Comparison of ENCODE assay signal across 8 cellular contexts in the genomic region with DNA sequence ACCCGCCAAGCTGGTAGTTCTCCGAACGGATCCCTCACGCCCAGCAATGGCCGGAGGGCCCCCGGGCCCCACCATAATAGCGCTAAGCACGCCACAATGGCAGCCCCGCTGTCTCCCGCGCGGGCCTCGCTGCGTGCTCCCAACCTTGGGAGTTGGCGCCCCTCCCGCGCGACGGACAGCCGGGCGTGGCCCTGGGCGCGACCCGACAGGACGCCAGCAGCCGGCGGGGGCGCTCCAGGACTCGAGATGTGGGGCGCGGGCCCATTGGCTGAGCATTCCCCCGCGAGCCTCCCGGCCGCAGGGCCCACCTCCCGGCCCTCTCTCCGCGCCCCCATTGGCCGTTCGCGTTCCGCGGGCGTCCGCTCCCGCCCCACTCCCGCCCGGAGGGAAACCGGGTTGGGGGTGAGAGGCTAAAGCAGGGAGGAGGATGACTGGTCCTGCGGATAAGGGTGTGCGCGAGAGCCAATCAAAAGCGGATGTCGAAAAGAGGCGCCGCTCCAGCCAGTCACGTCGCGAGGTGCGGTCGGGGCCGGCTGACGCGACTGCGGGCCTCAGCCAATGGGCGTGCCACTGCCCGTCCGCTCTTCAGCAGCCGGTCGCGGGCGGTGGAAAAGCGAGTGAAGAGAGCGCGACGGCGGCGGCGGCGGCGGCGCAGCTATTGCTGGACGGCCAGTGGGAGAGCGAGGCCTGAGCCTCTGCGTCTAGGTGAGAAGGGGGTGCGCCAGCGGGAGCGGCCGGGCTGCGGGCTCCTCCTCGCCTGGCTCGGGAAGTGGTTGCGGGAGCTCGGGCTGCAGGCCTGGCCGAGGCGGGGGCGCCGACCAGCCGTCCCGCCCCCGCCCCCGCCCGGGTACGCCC. TPM values are rescaled to one million over a fixed set of nuclear protein-coding genes. Genes with fewer than 3 reads are reported as not detected.
A peak's percentile ranks its signal among the peaks of the same experiment; 100 is the strongest.
DNase-seq lines count a peak whose midpoint lies in the region; ATAC-seq, FAIRE-seq and TF ChIP-seq lines count a peak whose summit lies in the region.

A gene with protein sequence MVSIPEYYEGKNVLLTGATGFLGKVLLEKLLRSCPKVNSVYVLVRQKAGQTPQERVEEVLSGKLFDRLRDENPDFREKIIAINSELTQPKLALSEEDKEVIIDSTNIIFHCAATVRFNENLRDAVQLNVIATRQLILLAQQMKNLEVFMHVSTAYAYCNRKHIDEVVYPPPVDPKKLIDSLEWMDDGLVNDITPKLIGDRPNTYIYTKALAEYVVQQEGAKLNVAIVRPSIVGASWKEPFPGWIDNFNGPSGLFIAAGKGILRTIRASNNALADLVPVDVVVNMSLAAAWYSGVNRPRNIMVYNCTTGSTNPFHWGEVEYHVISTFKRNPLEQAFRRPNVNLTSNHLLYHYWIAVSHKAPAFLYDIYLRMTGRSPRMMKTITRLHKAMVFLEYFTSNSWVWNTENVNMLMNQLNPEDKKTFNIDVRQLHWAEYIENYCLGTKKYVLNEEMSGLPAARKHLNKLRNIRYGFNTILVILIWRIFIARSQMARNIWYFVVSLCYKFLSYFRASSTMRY (plus strand): TSS at position 567 of the 855 bp plus-strand sequence. CDS start 26,098 bp downstream, outside the sequence.

- H3K4me2 ChIP-seq in IMR-90 (ENCODE audit: low read depth, low read length) (peak within 1 kb of the TSS; percentile 93), OCI-LY7 (ENCODE audit: low read length) (peak within 1 kb of the TSS; percentile 85), endothelial cell of umbilical vein (ENCODE audit: insufficient read depth, low read length) (peak within 1 kb of the TSS; percentile 90)

- peak within 1 kb of the TSS; percentile 77 to 89 for H4K8ac ChIP-seq in IMR-90 (ENCODE audit: low read depth in 2 of 2, low read length in 2 of 2)

- H2BK120ac ChIP-seq in IMR-90 (ENCODE audit: low read depth, low read length), result peak within 1 kb of the TSS; percentile 32

- TF ChIP-seq CTCF in IMR-90 (conservative IDR thresholded peaks at IDR 0.05; ENCODE audit: low read depth, low read length) (peak; percentile 62), OCI-LY7 (conservative IDR thresholded peaks at IDR 0.05; ENCODE audit: low read length) (peak; percentile 74), endothelial cell of umbilical vein (IDR thresholded peaks at IDR 0.05; ENCODE audit: extremely low read depth in 1 of 2, insufficient read depth in 1 of 2, low read depth in 1 of 2, low read length in 2 of 2) (peak; percentile 59 to 71)

- H4K91ac ChIP-seq in IMR-90 (ENCODE audit: insufficient read depth, low read depth, low read length), result peak within 1 kb of the TSS; percentile 62; the same call in 1 of the 2 replicates

- H3K4me1 ChIP-seq in IMR-90 (ENCODE audit: control insufficient read depth, insufficient read depth, low read length) (no peaks in the 10 kb centered on the region), OCI-LY7 (ENCODE audit: insufficient read depth, low read length, poor library complexity, severe bottlenecking) (peaks cover 44% of the 10 kb centered on the region), endothelial cell of umbilical vein (ENCODE audit: control insufficient read depth, extremely low read depth, insufficient read depth, low read length) (peaks cover 20% of the 10 kb centered on the region), mononuclear cell (ENCODE audit: insufficient read depth, low read length) (peaks cover 48% of the 10 kb centered on the region)

- no peak within 1 kb of the TSS for H3K18ac ChIP-seq in IMR-90 (ENCODE audit: low read depth, low read length)

- DNase-seq in DMS114 treated with DMSO at 0.1 percent for 48 hours (lab: John Stamatoyannopoulos, UW; ENCODE audit: unreplicated experiment), result peak; percentile 92
- peak; percentile 99 for DNase-seq in IMR-90
- DNase-seq in OCI-LY7 (ENCODE audit: low spot score), result peak; percentile 98
- peak; percentile 97 for DNase-seq in activated T-cell treated with anti-CD3 and anti-CD28 coated beads for 24 hours (ENCODE audit: low read depth)
- peak; percentile 100 for DNase-seq in endothelial cell of umbilical vein (ENCODE audit: low read depth, low spot score)
- peak; percentile 81 to 94 for DNase-seq in stimulated activated CD8-positive, alpha-beta memory T cell treated with anti-CD3 and anti-CD28 coated beads, Interleukin-4, amount 100 ng/mL, for 1 hour (ENCODE audit: low read depth in 2 of 2, low spot score in 1 of 2)

- BruUV-seq in IMR-90 (replicated peaks; lab: Mats Ljungman, UMichigan), result no TSS peak
- BruUV-seq in OCI-LY7 (replicated peaks; lab: Mats Ljungman, UMichigan), result no TSS peak
- BruUV-seq in endothelial cell of umbilical vein (replicated peaks; lab: Mats Ljungman, UMichigan), result no TSS peak

- no peak within 1 kb of the TSS for H2BK20ac ChIP-seq in IMR-90 (ENCODE audit: low read depth, low read length)

- H3K27me3 ChIP-seq in IMR-90 (ENCODE audit: control insufficient read depth, insufficient read depth, low read length), result no peaks in the 10 kb centered on the region
- H3K27me3 ChIP-seq in endothelial cell of umbilical vein (ENCODE audit: control insufficient read depth in 2 of 2, insufficient read depth in 2 of 2, low read length in 2 of 2), result no peaks in the 10 kb centered on the region
- H3K27me3 ChIP-seq in mononuclear cell (ENCODE audit: insufficient read depth, low read length), result no peaks in the 10 kb centered on the region

- H3K4me3 ChIP-seq in IMR-90 (ENCODE audit: insufficient read depth, low read depth, low read length) (peak within 1 kb of the TSS; percentile 60), OCI-LY7 (ENCODE audit: low read depth, low read length, poor library complexity, severe bottlenecking) (peak within 1 kb of the TSS; percentile 93), endothelial cell of umbilical vein (replicated peaks in 1 of 3; ENCODE audit: insufficient read depth in 1 of 3, low read depth in 1 of 3, low read length in 3 of 3) (peak within 1 kb of the TSS; percentile 84 to 95 (median 90)), mononuclear cell (ENCODE audit: low read length) (peak within 1 kb of the TSS; percentile 65)

- no peak for TF ChIP-seq RAD21 in IMR-90 (IDR thresholded peaks at IDR 0.05; ENCODE audit: low read length)

- peak within 1 kb of the TSS; percentile 98 for H2AFZ ChIP-seq in IMR-90 (replicated peaks; ENCODE audit: low read length, poor library complexity)
- peak within 1 kb of the TSS; percentile 99 for H2AFZ ChIP-seq in OCI-LY7 (ENCODE audit: low read length)
- peak within 1 kb of the TSS; percentile 94 for H2AFZ ChIP-seq in endothelial cell of umbilical vein (ENCODE audit: low read depth, low read length)

- peak within 1 kb of the TSS; percentile 25 for H3K56ac ChIP-seq in IMR-90 (ENCODE audit: extremely low read depth, insufficient read depth, low read length)

- no peaks in the 10 kb centered on the region for H3K9me2 ChIP-seq in OCI-LY7 (ENCODE audit: insufficient read depth, low read length)

- TF ChIP-seq POLR2A in IMR-90 (IDR thresholded peaks at IDR 0.05; ENCODE audit: low read depth, low read length), result 0 out of 2 replicates have a peak, but pooled peaks have one; percentile 51
- peak; percentile 75 for TF ChIP-seq POLR2A in endothelial cell of umbilical vein (IDR thresholded peaks at IDR 0.05; ENCODE audit: low read depth, low read length)

- POLR2A ChIA-PET in IMR-90 (lab: Charles Lee; ENCODE audit: unreplicated experiment), result interaction anchor here (0.6 kb wide), 1 partner anchor 28 kb away, joined by 3 read pairs; no protein-coding TSS in a partner anchor
- POLR2A ChIA-PET in OCI-LY7 (lab: Charles Lee), result interaction anchor here (1.0 to 2.3 kb wide), 9 partner anchors 8 to 257 kb away, joined by 3 to 10 read pairs (median 5); no protein-coding TSS in a partner anchor
- POLR2A ChIA-PET in endothelial cell of umbilical vein (lab: Charles Lee), result no interaction called here

- H2BK5ac ChIP-seq in IMR-90 (ENCODE audit: low read depth, low read length, poor library complexity, severe bottlenecking), result peak within 1 kb of the TSS; percentile 4

- H3K14ac ChIP-seq in IMR-90 (replicated peaks; ENCODE audit: low read depth, low read length), result peak within 1 kb of the TSS; percentile 61

- 0 out of 2 replicates have a peak, but pooled peaks cover 2% of the 10 kb centered on the region for H3K9me1 ChIP-seq in IMR-90 (ENCODE audit: insufficient read depth, low read length)
- H3K9me1 ChIP-seq in endothelial cell of umbilical vein (replicated peaks; ENCODE audit: control insufficient read depth, extremely low read depth, insufficient read depth, low read length), result no peaks in the 10 kb centered on the region

- H3K27ac ChIP-seq in IMR-90 (ENCODE audit: insufficient read depth, low read length) (peak within 1 kb of the TSS; percentile 26), OCI-LY7 (ENCODE audit: low read depth, low read length, poor library complexity, severe bottlenecking) (peak within 1 kb of the TSS; percentile 52), endothelial cell of umbilical vein (ENCODE audit: insufficient read depth, low read depth, low read length) (peak within 1 kb of the TSS; percentile 81)

- H3K79me2 ChIP-seq in OCI-LY7 (ENCODE audit: insufficient read depth, low read depth, low read length) (peaks cover 44% of the 10 kb centered on the region), endothelial cell of umbilical vein (ENCODE audit: control insufficient read depth, insufficient read depth, low read length) (peaks cover 47% of the 10 kb centered on the region)

- in situ Hi-C loops in IMR-90 (cut with MboI; ENCODE audit: low sequenced_read_pairs), result no loop called here

- H3K36me3 ChIP-seq in IMR-90 (ENCODE audit: control insufficient read depth, insufficient read depth, low read length) (no peaks in the 10 kb centered on the region), OCI-LY7 (ENCODE audit: insufficient read depth, low read length) (peaks cover 30% of the 10 kb centered on the region), endothelial cell of umbilical vein (ENCODE audit: control insufficient read depth in 2 of 2, extremely low read depth in 1 of 2, insufficient read depth in 2 of 2, low read length in 2 of 2) (no peaks in the 10 kb centered on the region)

- H3K9me3 ChIP-seq in IMR-90 (ENCODE audit: control insufficient read depth, insufficient read depth, low read length) (no peaks in the 10 kb centered on the region), OCI-LY7 (ENCODE audit: low read length) (no peaks in the 10 kb centered on the region; the same call in 1 of the 2 replicates), endothelial cell of umbilical vein (replicated peaks; ENCODE audit: control insufficient read depth, insufficient read depth, low read length) (no peaks in the 10 kb centered on the region), mononuclear cell (ENCODE audit: low read depth, low read length) (no peaks in the 10 kb centered on the region)

- 0% methylated on average over 26 of the region's 104 CpGs; no CpG with 5 or more reads in 1 of the 2 experiments for WGBS in IMR-90 (ENCODE audit: extremely low coverage in 2 of 2, insufficient read length in 1 of 2), 2 experiments

- H2AK5ac ChIP-seq in IMR-90 (ENCODE audit: low read depth, low read length), result peak within 1 kb of the TSS; percentile 6; the same call in 1 of the 2 replicates

- peak within 1 kb of the TSS; percentile 84 for H2AK9ac ChIP-seq in IMR-90 (replicated peaks; ENCODE audit: low read depth, low read length, poor library complexity)

- peaks cover 6 to 24% of the 10 kb centered on the region in 2 experiments; a peak in 2 of 4 replicates for H3K79me1 ChIP-seq in IMR-90 (ENCODE audit: low read depth in 1 of 2, low read length in 2 of 2)

- FAIRE-seq in endothelial cell of umbilical vein (lab: Jason Lieb, UNC), result peak; percentile 90

- peak within 1 kb of the TSS; percentile 62 for H3K4ac ChIP-seq in IMR-90 (ENCODE audit: low read depth, low read length)

- peaks cover 20% of the 10 kb centered on the region; the same call in 1 of the 2 replicates for H4K20me1 ChIP-seq in IMR-90 (ENCODE audit: insufficient read depth, low read length)
- peaks cover 32% of the 10 kb centered on the region for H4K20me1 ChIP-seq in OCI-LY7 (ENCODE audit: insufficient read depth, low read length)
- H4K20me1 ChIP-seq in endothelial cell of umbilical vein (replicated peaks; ENCODE audit: control insufficient read depth, extremely low read depth, insufficient read depth, low read length), result peaks cover 7% of the 10 kb centered on the region

- H4K5ac ChIP-seq in IMR-90 (ENCODE audit: low read depth, low read length), result peak within 1 kb of the TSS; percentile 7

- H2BK15ac ChIP-seq in IMR-90 (ENCODE audit: low read depth, low read length), result no peak within 1 kb of the TSS

- H3K9ac ChIP-seq in IMR-90 (ENCODE audit: low read depth, low read length), result peak within 1 kb of the TSS; percentile 85
- H3K9ac ChIP-seq in endothelial cell of umbilical vein (replicated peaks; ENCODE audit: extremely low read depth, insufficient read depth, low read length), result peak within 1 kb of the TSS; percentile 85

- intact Hi-C loops in IMR-90 (cut with micrococcal nuclease) (no loop called here), OCI-LY7 (cut with micrococcal nuclease; ENCODE audit: unreplicated experiment) (loop anchor here (1.0 to 10.0 kb wide), 2 partner anchors 205 to 256 kb away; a partner anchor contains a TSS), endothelial cell of umbilical vein (cut with micrococcal nuclease) (loop anchor here (1.0 to 5.0 kb wide), 5 partner anchors 17 to 581 kb away; a partner anchor contains a TSS)

- H3K23ac ChIP-seq in IMR-90 (ENCODE audit: low read depth, low read length), result peak within 1 kb of the TSS; percentile 65

- CTCF ChIA-PET in IMR-90 (lab: Yijun Ruan, JAX) (interaction anchor here (0.9 kb wide), 1 partner anchor 13 kb away, joined by 3 read pairs; no protein-coding TSS in a partner anchor), OCI-LY7 (lab: Charles Lee; ENCODE audit: unreplicated experiment) (interaction anchor here (0.6 to 1.1 kb wide), 2 partner anchors 104 to 195 kb away, joined by 3 to 4 read pairs; no protein-coding TSS in a partner anchor), endothelial cell of umbilical vein (lab: Charles Lee) (interaction anchor here (0.8 to 1.5 kb wide), 6 partner anchors 10 to 79 kb away, joined by 3 to 5 read pairs (median 3); no protein-coding TSS in a partner anchor)

- ATAC-seq in GM21526 (IDR thresholded peaks at IDR 0.05; ENCODE audit: low FRiP score, unreplicated experiment), result peak; percentile 91
- ATAC-seq in IMR-90 (ENCODE audit: low read depth), result peak; percentile 98

- dilution Hi-C loops in IMR-90 (cut with HindIII; ENCODE audit: low sequenced_read_pairs, unreplicated experiment) (no loop called here), endothelial cell of umbilical vein (cut with MboI; ENCODE audit: extremely low pct_ligation_motif_present, low sequenced_read_pairs) (no loop called here)

RNA-seq across cellular contexts. Expression of the gene that starts here (rescaled TPM):
- 89.4 and 119 TPM in 2 replicates for total RNA-seq in IMR-90 (2012; rRNA removed)
- polyA plus RNA-seq in IMR-90 (2012; rRNA removed), result 30.3 and 35.3 TPM in 2 replicates
- polyA plus RNA-seq in IMR-90 (2012; cell fraction: cytosol; rRNA removed), result 6.5 and 10.5 TPM in 2 replicates
- polyA plus RNA-seq in IMR-90 (2012; cell fraction: nucleus; rRNA removed; ENCODE audit: low replicate concordance), result 4.8 and 43.7 TPM in 2 replicates
- total RNA-seq in OCI-LY7 (2014; rRNA removed; shearing (Covaris generic)), result 52.1 and 61.2 TPM in 2 replicates
- 87.7 and 97.3 TPM in 2 replicates for total RNA-seq in OCI-LY7 (2022)
- 72.3 and 76.4 TPM in 2 replicates for total RNA-seq in endothelial cell of umbilical vein
- 24.6 and 29.5 TPM in 2 replicates for polyA plus RNA-seq in endothelial cell of umbilical vein
- 35.5 and 38.4 TPM in 2 replicates for polyA plus RNA-seq in endothelial cell of umbilical vein (2011; cell fraction: cytosol; rRNA removed)
- polyA plus RNA-seq in endothelial cell of umbilical vein (2011; cell fraction: nucleus; rRNA removed), result 64.9 and 89.2 TPM in 2 replicates
- 50.7 and 63.3 TPM in 2 replicates for polyA plus RNA-seq in endothelial cell of umbilical vein (2012)
- polyA minus RNA-seq in endothelial cell of umbilical vein, result 74.3 and 92.1 TPM in 2 replicates
- polyA minus RNA-seq in endothelial cell of umbilical vein (2011; cell fraction: cytosol; rRNA and poly(A)+ RNA removed), result 38.9 TPM
- polyA minus RNA-seq in endothelial cell of umbilical vein (2011; cell fraction: nucleus; rRNA and poly(A)+ RNA removed), result 67.5 and 119 TPM in 2 replicates
- 66.9 TPM for total RNA-seq in mononuclear cell

Comparison
In these comparisons a context has a peak if more than half of its experiments do, and no peak if none do; other contexts are left out.
1. Peak in every context shown above with its lines: DNase-seq, ATAC-seq, H3K4me3 ChIP-seq and H3K27ac ChIP-seq.
2. H3K27ac ChIP-seq: peak in every context shown above with its lines; median percentile 81 in endothelial cell of umbilical vein; 52 in OCI-LY7; 26 in IMR-90.